Comparison of ENCODE assay signal across 25 cellular contexts in the genomic region with DNA sequence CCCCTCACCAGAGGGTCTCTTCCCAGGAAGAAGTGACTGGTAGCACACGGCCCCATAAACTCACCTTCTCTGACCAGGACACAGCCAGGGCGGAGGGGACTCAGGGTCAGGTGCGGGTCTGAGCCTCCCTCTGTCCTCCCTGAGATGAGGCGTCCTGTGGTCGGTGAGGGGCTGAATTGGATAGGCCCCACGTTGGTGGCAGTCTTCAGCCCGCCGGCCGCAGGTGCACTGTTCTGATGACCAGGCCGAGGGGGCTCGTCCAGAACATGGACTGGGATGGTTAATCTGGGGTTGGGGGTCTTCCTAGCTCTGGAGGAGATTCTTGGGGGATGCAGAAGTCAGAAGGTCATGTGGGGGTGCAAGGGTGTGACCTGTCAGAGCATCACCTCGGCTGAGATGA.
"Had no signal": no experiment of that assay in that cellular context is flagged by ENCODE, and none has a peak within 500 bp of the region (broad histone marks: within the 10 kb centered on the region; RNA-seq: fewer than 3 reads in every experiment).

No MANE protein-coding gene starts in this region.

- H3K4me3 ChIP-seq: stomach, suprapubic skin, testis, thoracic aorta, thyroid gland, tibial artery, tibial nerve, transverse colon, upper lobe of left lung, upper lobe of right lung, uterus, vagina had no signal

- FAIRE-seq: urothelium cell line had no signal

- ATAC-seq: stimulated activated effector memory CD8-positive, alpha-beta T cell treated with anti-CD3 and anti-CD28 coated beads, Interleukin-12 subunit alpha, Interleukin-12 subunit beta, amount 100 ng/mL, for 72 hours; stimulated activated memory B cell treated with anti-CD40 and anti-IgM and Interleukin-4, amounts not matched to agents 10 μg/mL and 1 μg/mL and 100 μg/mL, for 72 hours; stimulated activated naive B cell treated with anti-CD40 and anti-IgM and Interleukin-4, amounts not matched to agents 10 μg/mL and 1 μg/mL and 100 μg/mL, for 72 hours; stimulated activated naive CD8-positive, alpha-beta T cell treated with anti-CD3 and anti-CD28 coated beads, Interleukin-15, amount 100 ng/mL, for 72 hours; stimulated activated naive CD8-positive, alpha-beta T cell treated with anti-CD3 and anti-CD28 coated beads, Interleukin-15, Interleukin-2, amounts not matched to agents 100 U/mL and 50 U/mL, for 24 hours; upper lobe of right lung had no signal

- H3K27me3 ChIP-seq: testis, thyroid gland, upper lobe of right lung, uterus, vagina had no signal

- H3K36me3 ChIP-seq: stomach, suprapubic skin, thoracic aorta, thyroid gland, tibial artery, tibial nerve, transverse colon, upper lobe of left lung, upper lobe of right lung, uterus, vagina had no signal

- DNase-seq: stimulated activated CD4-positive, alpha-beta T cell treated with anti-CD3 and anti-CD28 coated beads, Interleukin-2, amount 100 ng/mL, for 48 hours; stimulated activated CD4-positive, alpha-beta T cell treated with anti-CD3 and anti-CD28 coated beads, Interleukin-4, amount 100 ng/mL, for 1 hour; stimulated activated CD4-positive, alpha-beta T cell treated with anti-CD3 and anti-CD28 coated beads, Interleukin-4, amount 100 ng/mL, for 24 hours; stimulated activated CD4-positive, alpha-beta T cell treated with anti-CD3 and anti-CD28 coated beads, Interleukin-4, amount 100 ng/mL, for 4 hours; stimulated activated CD8-positive, alpha-beta memory T cell treated with anti-CD3 and anti-CD28 coated beads, Interleukin-4, amount 100 ng/mL, for 48 hours; stimulated activated naive B cell treated with anti-CD40 and anti-IgM and Interleukin-4, amounts not matched to agents 10 μg/mL and 1 μg/mL and 100 μg/mL, for 72 hours; stimulated activated naive CD4-positive, alpha-beta T cell; stimulated activated naive CD4-positive, alpha-beta T cell treated with Interleukin-2 at 50 U/mL for 16 hours; stimulated activated naive CD8-positive, alpha-beta T cell treated with anti-CD3 and anti-CD28 coated beads, Interleukin-15, amount 100 ng/mL, for 72 hours; stimulated activated naive CD8-positive, alpha-beta T cell treated with anti-CD3 and anti-CD28 coated beads, Interleukin-15, Interleukin-2, amounts not matched to agents 100 U/mL and 50 U/mL, for 24 hours; stomach; testis; thyroid gland; tibial artery; transverse colon; upper lobe of left lung; upper lobe of right lung; uterus had no signal

- H3K9me3 ChIP-seq: suprapubic skin, testis, thoracic aorta, thyroid gland, tibial artery, transverse colon, upper lobe of left lung, upper lobe of right lung, uterus, vagina had no signal

- H3K4me1 ChIP-seq: stomach, suprapubic skin, testis, thyroid gland, tibial artery, tibial nerve, transverse colon, upper lobe of left lung, upper lobe of right lung, uterus, vagina had no signal

- H3K27ac ChIP-seq: stomach, suprapubic skin, testis, thoracic aorta, thyroid gland, tibial artery, tibial nerve, transverse colon, upper lobe of left lung, upper lobe of right lung, uterus, vagina had no signal
